ENCODE assay signal across 1 cellular context in the genomic region with DNA sequence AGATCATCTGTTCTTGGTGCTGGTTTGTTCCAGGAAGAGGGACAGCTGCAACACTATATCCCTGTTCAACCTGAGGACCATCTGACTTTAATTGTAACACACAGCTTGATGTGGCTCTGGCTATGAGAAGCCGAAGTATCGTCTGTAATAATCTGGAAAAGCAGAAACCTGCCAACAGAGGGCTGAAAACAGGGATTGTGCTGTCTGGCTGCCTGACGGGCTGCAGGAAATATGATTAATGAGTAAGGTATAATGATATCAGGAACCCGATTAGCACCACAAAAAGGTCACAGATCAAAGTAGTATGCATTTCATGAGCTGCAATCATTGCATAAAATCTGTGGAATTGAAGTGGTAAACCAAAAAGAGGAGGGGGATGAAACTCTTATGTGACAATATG.
TF ChIP-seq lines count a peak whose summit lies in the region.

No MANE protein-coding gene starts in this region.

TF ChIP-seq in SK-N-SH, 30 proteins besides CTCF, POLR2A, EP300 and RAD21 (continued from another document):
- TF ChIP-seq, protein P1, sequence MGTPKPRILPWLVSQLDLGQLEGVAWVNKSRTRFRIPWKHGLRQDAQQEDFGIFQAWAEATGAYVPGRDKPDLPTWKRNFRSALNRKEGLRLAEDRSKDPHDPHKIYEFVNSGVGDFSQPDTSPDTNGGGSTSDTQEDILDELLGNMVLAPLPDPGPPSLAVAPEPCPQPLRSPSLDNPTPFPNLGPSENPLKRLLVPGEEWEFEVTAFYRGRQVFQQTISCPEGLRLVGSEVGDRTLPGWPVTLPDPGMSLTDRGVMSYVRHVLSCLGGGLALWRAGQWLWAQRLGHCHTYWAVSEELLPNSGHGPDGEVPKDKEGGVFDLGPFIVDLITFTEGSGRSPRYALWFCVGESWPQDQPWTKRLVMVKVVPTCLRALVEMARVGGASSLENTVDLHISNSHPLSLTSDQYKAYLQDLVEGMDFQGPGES (IDR thresholded peaks at IDR 0.05; ENCODE audit: low read depth, low read length), result no peak
- no peak for TF ChIP-seq RFX5 (IDR thresholded peaks at IDR 0.05; ENCODE audit: low read length)
- peak; percentile 74 for TF ChIP-seq TCF12 (IDR thresholded peaks at IDR 0.05)
- TF ChIP-seq RCOR1 (IDR thresholded peaks at IDR 0.05; ENCODE audit: low read length), result peak; percentile 91
- TF ChIP-seq POLR2AphosphoS5 (IDR thresholded peaks at IDR 0.05; ENCODE audit: low read depth, low read length), result 0 out of 2 replicates have a peak, but pooled peaks have one; percentile 25
- no peak for TF ChIP-seq FOXM1 (IDR thresholded peaks at IDR 0.05; ENCODE audit: low read depth)
- no peak for TF ChIP-seq RXRA (IDR thresholded peaks at IDR 0.05; ENCODE audit: borderline replicate concordance, low read depth)
- no peak for TF ChIP-seq NRF1 (IDR thresholded peaks at IDR 0.05; ENCODE audit: low read depth, low read length)
- TF ChIP-seq, protein P2, sequence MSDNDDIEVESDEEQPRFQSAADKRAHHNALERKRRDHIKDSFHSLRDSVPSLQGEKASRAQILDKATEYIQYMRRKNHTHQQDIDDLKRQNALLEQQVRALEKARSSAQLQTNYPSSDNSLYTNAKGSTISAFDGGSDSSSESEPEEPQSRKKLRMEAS (IDR thresholded peaks at IDR 0.05; ENCODE audit: low read depth), result no peak
- peak; percentile 85 for TF ChIP-seq CHD2 (IDR thresholded peaks at IDR 0.05; ENCODE audit: low read length, partially characterized antibody)
- TF ChIP-seq NFIC (IDR thresholded peaks at IDR 0.05; ENCODE audit: borderline replicate concordance), result no peak
- TF ChIP-seq JUND (IDR thresholded peaks at IDR 0.05), result no peak
- TF ChIP-seq, protein P3, sequence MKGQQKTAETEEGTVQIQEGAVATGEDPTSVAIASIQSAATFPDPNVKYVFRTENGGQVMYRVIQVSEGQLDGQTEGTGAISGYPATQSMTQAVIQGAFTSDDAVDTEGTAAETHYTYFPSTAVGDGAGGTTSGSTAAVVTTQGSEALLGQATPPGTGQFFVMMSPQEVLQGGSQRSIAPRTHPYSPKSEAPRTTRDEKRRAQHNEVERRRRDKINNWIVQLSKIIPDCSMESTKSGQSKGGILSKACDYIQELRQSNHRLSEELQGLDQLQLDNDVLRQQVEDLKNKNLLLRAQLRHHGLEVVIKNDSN (IDR thresholded peaks at IDR 0.05; ENCODE audit: borderline replicate concordance, low read depth), result no peak
- TF ChIP-seq FOXJ3 (CRISPR knock-in tag; IDR thresholded peaks at IDR 0.05), result peak; percentile 82
- peak; percentile 38; the same call in 1 of the 2 replicates for TF ChIP-seq SMC3 (IDR thresholded peaks at IDR 0.05; ENCODE audit: low read depth, low read length)
- TF ChIP-seq GABPA (IDR thresholded peaks at IDR 0.05; ENCODE audit: low read depth), result no peak
- no peak for TF ChIP-seq YY1 (IDR thresholded peaks at IDR 0.05; ENCODE audit: low read depth)
